Comparison of ENCODE assay signal across 17 cellular contexts in genomic region chr9:6142816-6143454, GRCh38.
A peak's percentile ranks its signal among the peaks of the same experiment; 100 is the strongest.
DNase-seq lines count a peak whose midpoint lies in the region; ATAC-seq, FAIRE-seq and TF ChIP-seq lines count a peak whose summit lies in the region.
"Had no signal": no experiment of that assay in that cellular context is flagged by ENCODE, and none has a peak within 500 bp of the region (broad histone marks: within the 10 kb centered on the region; RNA-seq: fewer than 3 reads in every experiment).

No MANE protein-coding gene starts in this region.

- ATAC-seq in body of pancreas, result peak; percentile 67
- peak; percentile 86 for ATAC-seq in left lobe of liver
- no peak for ATAC-seq in HG03442 (IDR thresholded peaks at IDR 0.05; ENCODE audit: unreplicated experiment)
- ATAC-seq: HCT116, K562 had no signal

- H3K27me3 ChIP-seq in body of pancreas, result no peaks in the 10 kb centered on the region
- no peaks in the 10 kb centered on the region for H3K27me3 ChIP-seq in small intestine (ENCODE audit: control insufficient read depth in 2 of 2, insufficient read depth in 2 of 2, low read length in 2 of 2)
- H3K27me3 ChIP-seq: BLaER1 treated with 17β-estradiol and CSF1 and Interleukin-3, amounts not matched to agents 10 nM and 100 nM had no signal

- POLR2A ChIA-PET in HEK293T (lab: Yijun Ruan, JAX), result no interaction called here

- FAIRE-seq in small intestine (lab: Jason Lieb, UNC), result no peak
- FAIRE-seq: GM12891, GM19239, H54, K562 had no signal

- no peak for TF ChIP-seq POLR2A in body of pancreas (IDR thresholded peaks at IDR 0.05)

- H3K9me3 ChIP-seq in body of pancreas (no peaks in the 10 kb centered on the region), small intestine (ENCODE audit: control insufficient read depth, low read depth) (no peaks in the 10 kb centered on the region)

- peaks cover 13% of the 10 kb centered on the region for H3K4me1 ChIP-seq in body of pancreas
- H3K4me1 ChIP-seq in small intestine (ENCODE audit: control insufficient read depth in 2 of 2, insufficient read depth in 1 of 2, low read depth in 1 of 2, low read length in 1 of 2), result no peaks in the 10 kb centered on the region
- H3K4me1 ChIP-seq: BLaER1 treated with 17β-estradiol and CSF1 and Interleukin-3, amounts not matched to agents 10 nM and 100 nM had no signal

- H3K4me3 ChIP-seq in body of pancreas (no peak overlapping the region), small intestine (ENCODE audit: low read depth in 1 of 2, low read length in 2 of 2) (no peak overlapping the region)
- H3K4me3 ChIP-seq: BLaER1 treated with 17β-estradiol and CSF1 and Interleukin-3, amounts not matched to agents 10 nM and 100 nM; K562 had no signal

- CTCF ChIA-PET in HEK293T (lab: Yijun Ruan, JAX), result no interaction called here

- TF ChIP-seq CTCF in body of pancreas (IDR thresholded peaks at IDR 0.05), result peak in 2 of 7 experiments; percentile 8 to 19

- intact Hi-C loops in body of pancreas (cut with DNase I), result no loop called here

- H3K27ac ChIP-seq in body of pancreas, result peak overlapping the region in 3 of 4 donors; percentile 5 to 38 (median 36)
- no peak overlapping the region for H3K27ac ChIP-seq in small intestine (ENCODE audit: low read depth in 1 of 2, low read length in 1 of 2)
- H3K27ac ChIP-seq: BLaER1 treated with 17β-estradiol and CSF1 and Interleukin-3, amounts not matched to agents 10 nM and 100 nM had no signal

- DNase-seq in HT-29 (ENCODE audit: low spot score) (peak; percentile 43), body of pancreas (no peak), left lobe of liver (ENCODE audit: low spot score) (no peak), small intestine (peak; percentile 4), NAMALWA (ENCODE audit: low spot score) (no peak), HEK293T (ENCODE audit: extremely low spot score) (no peak)
- DNase-seq: ACHN; CD4-positive, CD25-positive, alpha-beta regulatory T cell; DMS 273 treated with DMSO at 0.1 percent for 48 hours; DMS79 had no signal

- H3K36me3 ChIP-seq in body of pancreas (replicated peaks in 1 of 2; ENCODE audit: insufficient read depth in 1 of 2, low read depth in 2 of 2) (no peaks in the 10 kb centered on the region), small intestine (ENCODE audit: control insufficient read depth in 2 of 2, insufficient read depth in 2 of 2, low read length in 2 of 2) (no peaks in the 10 kb centered on the region)
- H3K36me3 ChIP-seq: BLaER1 treated with 17β-estradiol and CSF1 and Interleukin-3, amounts not matched to agents 10 nM and 100 nM had no signal

TF ChIP-seq in HEK293T, 16 proteins besides CTCF, POLR2A, EP300 and RAD21:
- TF ChIP-seq CTBP1 (IDR thresholded peaks at IDR 0.05; ENCODE audit: borderline replicate concordance), result no peak
- TF ChIP-seq PKNOX1 (IDR thresholded peaks at IDR 0.05), result no peak
- TF ChIP-seq ARNT (IDR thresholded peaks at IDR 0.05), result no peak
- TF ChIP-seq L3MBTL2 (conservative IDR thresholded peaks at IDR 0.05), result no peak
- TF ChIP-seq FOXM1 (IDR thresholded peaks at IDR 0.05; ENCODE audit: borderline replicate concordance), result no peak
- TF ChIP-seq ELF4 (IDR thresholded peaks at IDR 0.05), result no peak
- no peak for TF ChIP-seq SP1 (IDR thresholded peaks at IDR 0.05)
- TF ChIP-seq LEF1 (IDR thresholded peaks at IDR 0.05; ENCODE audit: borderline replicate concordance), result no peak
- no peak for TF ChIP-seq NFRKB (IDR thresholded peaks at IDR 0.05)
- TF ChIP-seq TARDBP (IDR thresholded peaks at IDR 0.05), result no peak
- TF ChIP-seq HDGF (IDR thresholded peaks at IDR 0.05; ENCODE audit: borderline replicate concordance), result no peak
- no peak for TF ChIP-seq BHLHE40 (IDR thresholded peaks at IDR 0.05; ENCODE audit: borderline replicate concordance)
- no peak for TF ChIP-seq ZNF384 (IDR thresholded peaks at IDR 0.05)
- no peak for TF ChIP-seq FOXK2 (IDR thresholded peaks at IDR 0.05)
- no peak for TF ChIP-seq SUZ12 (IDR thresholded peaks at IDR 0.05)

Comparison
In these comparisons a context has a peak if more than half of its experiments do, and no peak if none do; other contexts are left out.
1. DNase-seq: peak in HT-29 (single experiment) and small intestine (single experiment); none in body of pancreas (0 of 4), left lobe of liver (single experiment), NAMALWA (single experiment) and HEK293T (single experiment).
2. H3K27ac ChIP-seq: peak in body of pancreas (3 of 4); none in small intestine (0 of 2).